ENCODE assay signal across 8 cellular contexts in genomic region chr20:58693226-58694006, GRCh38. TPM values are rescaled to one million over a fixed set of nuclear protein-coding genes. Genes with fewer than 3 reads are reported as not detected.
DNase-seq lines count a peak whose midpoint lies in the region; ATAC-seq and TF ChIP-seq lines count a peak whose summit lies in the region.

No MANE protein-coding gene starts in this region.

- H3K4me2 ChIP-seq in OCI-LY1 (ENCODE audit: low read length) = peak overlapping the region; percentile 78

- no peaks in the 10 kb centered on the region for H3K79me2 ChIP-seq in OCI-LY1 (ENCODE audit: insufficient read depth, low read length)

- peak; percentile 32 for ATAC-seq in GM21576 (IDR thresholded peaks at IDR 0.05; ENCODE audit: unreplicated experiment)

- H3K9me2 ChIP-seq in OCI-LY1 (ENCODE audit: low read depth, low read length) = no peaks in the 10 kb centered on the region

- H3K9me3 ChIP-seq in OCI-LY1 (ENCODE audit: low read length) = no peaks in the 10 kb centered on the region
- no peaks in the 10 kb centered on the region for H3K9me3 ChIP-seq in vagina

- TF ChIP-seq POLR2A in vagina (IDR thresholded peaks at IDR 0.05) = no peak

- no peaks in the 10 kb centered on the region for H4K20me1 ChIP-seq in OCI-LY1 (ENCODE audit: insufficient read depth, low read length)

- peak; percentile 61 for DNase-seq in COLO668 (lab: John Stamatoyannopoulos, UW; ENCODE audit: unreplicated experiment)
- DNase-seq in choroid plexus epithelial cell (ENCODE audit: low read depth) = no peak
- peak; percentile 88 for DNase-seq in mesenteric fat pad (ENCODE audit: low spot score)
- DNase-seq in vagina (ENCODE audit: extremely low spot score in 2 of 2) = peak in 1 of 2 donors; percentile 85
- no peak for DNase-seq in DMS79 (lab: John Stamatoyannopoulos, UW)
- DNase-seq in A172 (ENCODE audit: low spot score) = no peak

- H2AFZ ChIP-seq in OCI-LY1 (ENCODE audit: low read length) = no peak overlapping the region

- H3K4me3 ChIP-seq in OCI-LY1 (ENCODE audit: low read depth, low read length, poor library complexity, severe bottlenecking) (peak overlapping the region; percentile 61), choroid plexus epithelial cell (ENCODE audit: low read depth, low read length) (peak overlapping the region; percentile 64), vagina (peak overlapping the region; percentile 48 to 54)

- no peak for TF ChIP-seq CTCF in OCI-LY1 (IDR thresholded peaks at IDR 0.05; ENCODE audit: low read length)
- peak; percentile 6 for TF ChIP-seq CTCF in choroid plexus epithelial cell (conservative IDR thresholded peaks at IDR 0.05; ENCODE audit: low read depth, low read length)
- no peak for TF ChIP-seq CTCF in vagina (IDR thresholded peaks at IDR 0.05)

- H3K4me1 ChIP-seq in OCI-LY1 (ENCODE audit: insufficient read depth, low read length, severe bottlenecking) (peaks cover 19% of the 10 kb centered on the region), vagina (peaks cover 38% of the 10 kb centered on the region)

- H3K27ac ChIP-seq in OCI-LY1 (ENCODE audit: low read depth, low read length, poor library complexity, severe bottlenecking) (no peak overlapping the region), vagina (peak overlapping the region; percentile 76)

- peaks cover 7% of the 10 kb centered on the region; the same call in 1 of the 2 replicates for H3F3A ChIP-seq in OCI-LY1 (ENCODE audit: insufficient read depth, low read length)

- peak overlapping the region; percentile 72 for H3K9ac ChIP-seq in OCI-LY1 (ENCODE audit: low read length)

- H3K36me3 ChIP-seq in OCI-LY1 (ENCODE audit: insufficient read depth, low read length) = no peaks in the 10 kb centered on the region
- H3K36me3 ChIP-seq in vagina = peaks cover 0 to 15% of the 10 kb centered on the region in 2 donors

- H3K27me3 ChIP-seq in OCI-LY1 (ENCODE audit: insufficient read depth, low read length) (no peaks in the 10 kb centered on the region), vagina (no peaks in the 10 kb centered on the region)

- intact Hi-C loops in vagina (cut with DNase I) = loop anchor here (2.0 kb wide), 1 partner anchor 41 kb away; no protein-coding TSS in a partner anchor

RNA-seq across cellular contexts. Expression of gene NPEPL1, which starts 0.8 kb away (rescaled TPM):
- total RNA-seq in mesenteric fat pad (42.3 TPM), vagina (25.5 TPM)
- total RNA-seq in A172 (2014; rRNA removed; shearing (Covaris generic)) = 5.9 and 7.2 TPM in 2 replicates

RNA-seq across cellular contexts. Expression of gene STX16, which starts 42.3 kb away (rescaled TPM):
- 44.9 TPM for total RNA-seq in mesenteric fat pad
- 49.4 TPM for total RNA-seq in vagina
- total RNA-seq in A172 (2014; rRNA removed; shearing (Covaris generic)) = 10.9 and 13.5 TPM in 2 replicates

Comparison
In these comparisons a context has a peak if more than half of its experiments do, and no peak if none do; other contexts are left out.
1. DNase-seq: peak in COLO668 (single experiment) and mesenteric fat pad (single experiment); none in choroid plexus epithelial cell (single experiment), DMS79 (single experiment) and A172 (single experiment).
2. Peak in every context shown above with its lines, with median percentiles within 50 percentile points of each other: H3K4me3 ChIP-seq.